8 cellular contexts compared by ENCODE assay signal in genomic region chr11:61923166-61924015, GRCh38. TPM values are rescaled to one million over a fixed set of nuclear protein-coding genes. Genes with fewer than 3 reads are reported as not detected.
DNase-seq lines count a peak whose midpoint lies in the region; ATAC-seq, FAIRE-seq and TF ChIP-seq lines count a peak whose summit lies in the region.

No MANE protein-coding gene starts in this region.

- H3K4me1 ChIP-seq in urinary bladder (ENCODE audit: insufficient read depth): no peaks in the 10 kb centered on the region

- H3K36me3 ChIP-seq in urinary bladder (ENCODE audit: insufficient read depth): no peaks in the 10 kb centered on the region

- no peak for TF ChIP-seq CTCF in mesothelial cell of epicardium (IDR thresholded peaks at IDR 0.05; ENCODE audit: unreplicated experiment)

- H3K4me1 Mint-ChIP-seq in mesothelial cell of epicardium: peaks cover 54% of the 10 kb centered on the region

- peak; percentile 85 for FAIRE-seq in endometrium (lab: Jason Lieb, UNC)

- H3K27ac Mint-ChIP-seq in mesothelial cell of epicardium: peak overlapping the region; percentile 98

- peak overlapping the region; percentile 88 for H3K27ac ChIP-seq in urinary bladder (ENCODE audit: low read depth)

- H3K4me3 ChIP-seq in urinary bladder (ENCODE audit: low read depth, low read length): no peak overlapping the region

- DNase-seq in activated effector memory CD4-positive, alpha-beta T cell treated with anti-CD3 and anti-CD28 coated beads, Interleukin-2, amount 50 U/mL, for 16 hours: peak; percentile 57
- DNase-seq in activated effector memory CD4-positive, alpha-beta T cell treated with Interleukin-2 at 50 U/mL for 16 hours: no peak
- DNase-seq in mesothelial cell of epicardium (ENCODE audit: low spot score in 2 of 2, unreplicated experiment in 2 of 2): no peak
- no peak for DNase-seq in pons (ENCODE audit: low spot score)
- DNase-seq in NCI-H345 treated with DMSO at 0.1 percent for 48 hours (lab: John Stamatoyannopoulos, UW; ENCODE audit: unreplicated experiment): no peak

- no peak for ATAC-seq in HG02938 (IDR thresholded peaks at IDR 0.05; ENCODE audit: unreplicated experiment)

- H3K9me3 Mint-ChIP-seq in mesothelial cell of epicardium: no peaks in the 10 kb centered on the region

- peak overlapping the region; percentile 44 for H3K4me3 Mint-ChIP-seq in mesothelial cell of epicardium

- WGBS in urinary bladder: 38% methylated on average over 17 of the region's 17 CpGs

- no peaks in the 10 kb centered on the region for H3K36me3 Mint-ChIP-seq in mesothelial cell of epicardium

- H3K27me3 Mint-ChIP-seq in mesothelial cell of epicardium (ENCODE audit: low read depth): peaks cover 21% of the 10 kb centered on the region

RNA-seq across cellular contexts. Expression of gene RAB3IL1, which starts 6.0 kb away (rescaled TPM):
- total RNA-seq in mesothelial cell of epicardium (10.6 to 12.0 TPM (median 11.9 TPM) in 3 replicates), urinary bladder (13.0 TPM)
- 30.6 TPM for polyA plus RNA-seq in urinary bladder

RNA-seq across cellular contexts. Expression of gene BEST1, which starts 26.8 kb away (rescaled TPM):
- 0.64 to 1.1 TPM (median 0.90 TPM) in 3 replicates for total RNA-seq in mesothelial cell of epicardium
- 2.0 TPM for total RNA-seq in urinary bladder
- polyA plus RNA-seq in urinary bladder: 6.7 TPM

RNA-seq across cellular contexts. Expression of gene FADS3, which starts 32.0 kb away (rescaled TPM):
- total RNA-seq in mesothelial cell of epicardium (6.1 to 8.9 TPM (median 8.0 TPM) in 3 replicates), urinary bladder (17.8 TPM)
- polyA plus RNA-seq in urinary bladder: 43.5 TPM

RNA-seq across cellular contexts. Expression of gene FTH1, which starts 44.0 kb away (rescaled TPM):
- total RNA-seq in mesothelial cell of epicardium: 1,419 to 1,500 TPM (median 1,460 TPM) in 3 replicates
- 523 TPM for total RNA-seq in urinary bladder
- 5,662 TPM for polyA plus RNA-seq in urinary bladder
